2 cellular contexts compared by ENCODE assay signal in the genomic region with DNA sequence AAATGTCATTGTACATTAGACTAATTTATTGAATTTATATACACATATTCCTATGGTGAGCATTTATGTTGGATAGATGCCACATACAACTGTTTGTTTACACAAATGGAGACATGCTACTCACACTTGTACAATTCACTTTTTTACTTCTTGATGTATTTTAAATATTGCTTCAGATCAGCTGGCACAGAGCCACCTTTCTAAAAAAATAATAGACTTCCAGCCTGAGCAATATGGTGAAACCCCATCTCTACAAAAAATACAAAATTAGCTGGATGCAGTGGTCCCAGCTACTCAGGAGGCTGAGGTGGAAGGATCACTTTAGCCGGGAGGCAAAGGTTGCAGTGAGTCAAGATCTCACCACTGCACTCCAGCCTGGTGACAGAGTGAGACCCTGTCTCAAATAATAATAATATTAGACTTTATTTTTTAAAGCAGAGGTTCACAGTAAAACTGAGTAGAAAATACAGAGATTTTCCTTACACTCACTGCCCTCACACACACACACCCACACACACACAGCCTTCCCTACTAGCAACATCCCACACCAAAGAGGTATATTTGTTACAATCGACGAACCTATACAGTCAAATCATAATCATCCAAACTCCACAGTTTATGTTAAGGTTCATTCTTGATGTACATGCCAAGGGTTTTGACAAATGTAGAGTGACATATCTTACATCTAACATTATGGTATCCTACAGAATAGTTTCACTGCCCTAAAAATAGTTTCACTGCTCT.
TF ChIP-seq lines count a peak whose summit lies in the region.

No MANE protein-coding gene starts in this region.

TF ChIP-seq in K562, 482 proteins besides CTCF, POLR2A, EP300 and RAD21 (continued from another document):
- TF ChIP-seq, protein P1, sequence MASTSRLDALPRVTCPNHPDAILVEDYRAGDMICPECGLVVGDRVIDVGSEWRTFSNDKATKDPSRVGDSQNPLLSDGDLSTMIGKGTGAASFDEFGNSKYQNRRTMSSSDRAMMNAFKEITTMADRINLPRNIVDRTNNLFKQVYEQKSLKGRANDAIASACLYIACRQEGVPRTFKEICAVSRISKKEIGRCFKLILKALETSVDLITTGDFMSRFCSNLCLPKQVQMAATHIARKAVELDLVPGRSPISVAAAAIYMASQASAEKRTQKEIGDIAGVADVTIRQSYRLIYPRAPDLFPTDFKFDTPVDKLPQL (IDR thresholded peaks at IDR 0.05; ENCODE audit: extremely low read depth, insufficient read length) = no peak
- no peak for TF ChIP-seq CHCHD3 (CRISPR knock-in tag; IDR thresholded peaks at IDR 0.05)
- peak; percentile 59; the same call in 1 of the 2 replicates for TF ChIP-seq NFIC (IDR thresholded peaks at IDR 0.05)
- no peak for TF ChIP-seq HIVEP1 (CRISPR knock-in tag; IDR thresholded peaks at IDR 0.05)

TF ChIP-seq in SK-N-SH, 30 proteins besides CTCF, POLR2A, EP300 and RAD21 (continued from another document):
- TF ChIP-seq, protein P2, sequence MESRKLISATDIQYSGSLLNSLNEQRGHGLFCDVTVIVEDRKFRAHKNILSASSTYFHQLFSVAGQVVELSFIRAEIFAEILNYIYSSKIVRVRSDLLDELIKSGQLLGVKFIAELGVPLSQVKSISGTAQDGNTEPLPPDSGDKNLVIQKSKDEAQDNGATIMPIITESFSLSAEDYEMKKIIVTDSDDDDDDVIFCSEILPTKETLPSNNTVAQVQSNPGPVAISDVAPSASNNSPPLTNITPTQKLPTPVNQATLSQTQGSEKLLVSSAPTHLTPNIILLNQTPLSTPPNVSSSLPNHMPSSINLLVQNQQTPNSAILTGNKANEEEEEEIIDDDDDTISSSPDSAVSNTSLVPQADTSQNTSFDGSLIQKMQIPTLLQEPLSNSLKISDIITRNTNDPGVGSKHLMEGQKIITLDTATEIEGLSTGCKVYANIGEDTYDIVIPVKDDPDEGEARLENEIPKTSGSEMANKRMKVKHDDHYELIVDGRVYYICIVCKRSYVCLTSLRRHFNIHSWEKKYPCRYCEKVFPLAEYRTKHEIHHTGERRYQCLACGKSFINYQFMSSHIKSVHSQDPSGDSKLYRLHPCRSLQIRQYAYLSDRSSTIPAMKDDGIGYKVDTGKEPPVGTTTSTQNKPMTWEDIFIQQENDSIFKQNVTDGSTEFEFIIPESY (IDR thresholded peaks at IDR 0.05; ENCODE audit: borderline replicate concordance, low read depth) = no peak
- TF ChIP-seq IRF3 (IDR thresholded peaks at IDR 0.05; ENCODE audit: low read depth, low read length) = no peak
- no peak for TF ChIP-seq POLR2AphosphoS5 (IDR thresholded peaks at IDR 0.05; ENCODE audit: low read depth, low read length)
- TF ChIP-seq TEAD4 (IDR thresholded peaks at IDR 0.05; ENCODE audit: borderline replicate concordance, insufficient read depth) = no peak
- TF ChIP-seq, protein P3, sequence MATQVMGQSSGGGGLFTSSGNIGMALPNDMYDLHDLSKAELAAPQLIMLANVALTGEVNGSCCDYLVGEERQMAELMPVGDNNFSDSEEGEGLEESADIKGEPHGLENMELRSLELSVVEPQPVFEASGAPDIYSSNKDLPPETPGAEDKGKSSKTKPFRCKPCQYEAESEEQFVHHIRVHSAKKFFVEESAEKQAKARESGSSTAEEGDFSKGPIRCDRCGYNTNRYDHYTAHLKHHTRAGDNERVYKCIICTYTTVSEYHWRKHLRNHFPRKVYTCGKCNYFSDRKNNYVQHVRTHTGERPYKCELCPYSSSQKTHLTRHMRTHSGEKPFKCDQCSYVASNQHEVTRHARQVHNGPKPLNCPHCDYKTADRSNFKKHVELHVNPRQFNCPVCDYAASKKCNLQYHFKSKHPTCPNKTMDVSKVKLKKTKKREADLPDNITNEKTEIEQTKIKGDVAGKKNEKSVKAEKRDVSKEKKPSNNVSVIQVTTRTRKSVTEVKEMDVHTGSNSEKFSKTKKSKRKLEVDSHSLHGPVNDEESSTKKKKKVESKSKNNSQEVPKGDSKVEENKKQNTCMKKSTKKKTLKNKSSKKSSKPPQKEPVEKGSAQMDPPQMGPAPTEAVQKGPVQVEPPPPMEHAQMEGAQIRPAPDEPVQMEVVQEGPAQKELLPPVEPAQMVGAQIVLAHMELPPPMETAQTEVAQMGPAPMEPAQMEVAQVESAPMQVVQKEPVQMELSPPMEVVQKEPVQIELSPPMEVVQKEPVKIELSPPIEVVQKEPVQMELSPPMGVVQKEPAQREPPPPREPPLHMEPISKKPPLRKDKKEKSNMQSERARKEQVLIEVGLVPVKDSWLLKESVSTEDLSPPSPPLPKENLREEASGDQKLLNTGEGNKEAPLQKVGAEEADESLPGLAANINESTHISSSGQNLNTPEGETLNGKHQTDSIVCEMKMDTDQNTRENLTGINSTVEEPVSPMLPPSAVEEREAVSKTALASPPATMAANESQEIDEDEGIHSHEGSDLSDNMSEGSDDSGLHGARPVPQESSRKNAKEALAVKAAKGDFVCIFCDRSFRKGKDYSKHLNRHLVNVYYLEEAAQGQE (IDR thresholded peaks at IDR 0.05; ENCODE audit: low read depth, low read length) = no peak
- TF ChIP-seq MXI1 (IDR thresholded peaks at IDR 0.05; ENCODE audit: low read depth, low read length) = no peak
- no peak for TF ChIP-seq EZH2phosphoT487 (IDR thresholded peaks at IDR 0.05; ENCODE audit: borderline replicate concordance, low read depth)
- TF ChIP-seq MAX (IDR thresholded peaks at IDR 0.05; ENCODE audit: low read depth) = no peak
- no peak for TF ChIP-seq NRF1 (IDR thresholded peaks at IDR 0.05; ENCODE audit: low read depth, low read length)
- TF ChIP-seq ELF1 (IDR thresholded peaks at IDR 0.05) = no peak
- TF ChIP-seq GABPA (IDR thresholded peaks at IDR 0.05; ENCODE audit: low read depth) = no peak
- no peak for TF ChIP-seq TAF1 (IDR thresholded peaks at IDR 0.05; ENCODE audit: borderline replicate concordance, low read depth, low read length)
- TF ChIP-seq GATA2 (CRISPR knock-in tag; IDR thresholded peaks at IDR 0.05) = no peak
- TF ChIP-seq RCOR1 (IDR thresholded peaks at IDR 0.05; ENCODE audit: low read length) = no peak
- TF ChIP-seq NFIC (IDR thresholded peaks at IDR 0.05; ENCODE audit: borderline replicate concordance) = no peak
- no peak for TF ChIP-seq FOSL2 (IDR thresholded peaks at IDR 0.05; ENCODE audit: borderline replicate concordance, low read depth)
- no peak for TF ChIP-seq USF1 (IDR thresholded peaks at IDR 0.05; ENCODE audit: borderline replicate concordance, low read depth)
- TF ChIP-seq FOXM1 (IDR thresholded peaks at IDR 0.05; ENCODE audit: low read depth) = no peak
- TF ChIP-seq RFX5 (IDR thresholded peaks at IDR 0.05; ENCODE audit: low read length) = no peak
